In genomic region chr21:46115441-46116188, GRCh38 we compare ENCODE assay signal across 17 cellular contexts. TPM values are rescaled to one million over a fixed set of nuclear protein-coding genes. Genes with fewer than 3 reads are reported as not detected.
DNase-seq lines count a peak whose midpoint lies in the region; ATAC-seq and TF ChIP-seq lines count a peak whose summit lies in the region.
"Had no signal": no experiment of that assay in that cellular context is flagged by ENCODE, and none has a peak within 500 bp of the region (broad histone marks: within the 10 kb centered on the region; RNA-seq: fewer than 3 reads in every experiment).

No MANE protein-coding gene starts in this region.

- H3K4me3 ChIP-seq in AG04450 (ENCODE audit: low read depth, low read length) (no peak overlapping the region), BLaER1 (no peak overlapping the region), gastroesophageal sphincter (no peak overlapping the region)

- peak overlapping the region; percentile 69 for H3K4me2 ChIP-seq in BLaER1
- H3K4me2 ChIP-seq: KMS-11 had no signal

- TF ChIP-seq POLR2A in gastroesophageal sphincter (IDR thresholded peaks at IDR 0.05), result no peak

- 80 to 94% methylated on average over 1 to 3 of the region's 17 CpGs for WGBS in gastroesophageal sphincter (ENCODE audit: low coverage in 1 of 2), 2 donors

- H3K36me3 ChIP-seq in BLaER1 (peaks cover 46% of the 10 kb centered on the region), gastroesophageal sphincter (peaks cover 0 to 90% of the 10 kb centered on the region in 2 donors)

- H3K9me3 ChIP-seq in AG04450 (ENCODE audit: control insufficient read depth, insufficient read depth, low read length) (peaks cover 26% of the 10 kb centered on the region), BLaER1 (peaks cover 11% of the 10 kb centered on the region), gastroesophageal sphincter (peaks cover 0 to 7% (median 0%) of the 10 kb centered on the region in 3 donors)

- H3K4me1 ChIP-seq in BLaER1 (peaks cover 52% of the 10 kb centered on the region), gastroesophageal sphincter (peaks cover 0 to 23% (median 5%) of the 10 kb centered on the region in 3 donors)

- intact Hi-C loops in posterior vena cava (cut with DNase I), result loop anchor here in 1 of 2 donors (5.0 kb wide), 1 partner anchor 123 kb away; no protein-coding TSS in a partner anchor

- CTCF ChIA-PET in AG04450 (lab: Charles Lee), result no interaction called here

- ATAC-seq in gastroesophageal sphincter, result no peak

- DNase-seq in AG04450 (ENCODE audit: low read depth, low spot score), result no peak
- peak; percentile 61 for DNase-seq in posterior vena cava (ENCODE audit: low spot score)
- DNase-seq in NCI-H1694 treated with DMSO at 0.1 percent for 48 hours (lab: John Stamatoyannopoulos, UW), result no peak
- no peak for DNase-seq in CD1c-positive myeloid dendritic cell (ENCODE audit: extremely low spot score)
- DNase-seq in stimulated activated CD4-positive, alpha-beta T cell treated with anti-CD3 and anti-CD28 coated beads, Interleukin-15, amount 100 ng/mL, for 24 hours, result no peak
- DNase-seq: activated CD4-positive, alpha-beta T cell treated with anti-CD3 and anti-CD28 coated beads for 4 hours; activated T-cell treated with anti-CD3 and anti-CD28 coated beads for 4 hours; amniotic stem cell; CD4-positive, CD25-positive, alpha-beta regulatory T cell; foreskin melanocyte; NCI-H1436; NCI-H345; nucleus accumbens; SHP77 had no signal

- TF ChIP-seq EP300 in gastroesophageal sphincter (IDR thresholded peaks at IDR 0.05), result no peak

- TF ChIP-seq CTCF in AG04450 (IDR thresholded peaks at IDR 0.05; ENCODE audit: low read depth, low read length) (no peak), gastroesophageal sphincter (IDR thresholded peaks at IDR 0.05) (no peak)

- no peaks in the 10 kb centered on the region for H3K27me3 ChIP-seq in AG04450 (ENCODE audit: control insufficient read depth, insufficient read depth, low read length)
- no peaks in the 10 kb centered on the region for H3K27me3 ChIP-seq in BLaER1
- no peaks in the 10 kb centered on the region for H3K27me3 ChIP-seq in gastroesophageal sphincter

- peaks cover 19% of the 10 kb centered on the region; the same call in 1 of the 2 replicates for H4K20me1 ChIP-seq in BLaER1

- H3K9ac ChIP-seq in BLaER1, result no peak overlapping the region
- H3K9ac ChIP-seq: KMS-11 had no signal

- H3K27ac ChIP-seq in AG04450 (ENCODE audit: low read depth, low read length) (peak overlapping the region; percentile 11), BLaER1 (no peak overlapping the region), gastroesophageal sphincter (peak overlapping the region in 3 of 4 donors; percentile 54 to 63 (median 58))
- H3K27ac ChIP-seq: KMS-11 had no signal

- POLR2A ChIA-PET in AG04450 (lab: Yijun Ruan, JAX), result interaction anchor here (0.6 to 1.5 kb wide), 2 partner anchors 114 to 142 kb away, joined by 3 to 4 read pairs; no protein-coding TSS in a partner anchor

RNA-seq across cellular contexts. Expression of gene COL6A2, which starts 17.7 kb away (rescaled TPM):
- polyA plus RNA-seq in AG04450 (2011; rRNA removed), result 454 and 676 TPM in 2 replicates
- polyA minus RNA-seq in AG04450 (2011; rRNA and poly(A)+ RNA removed), result 266 and 343 TPM in 2 replicates
- total RNA-seq in gastroesophageal sphincter (1,000 to 10,000 TPM in 3 of 4 donors, 100 to 1,000 TPM in 1; 720 to 1,286 (median 1,215) TPM), posterior vena cava (1,000 to 10,000 TPM; 1,504 to 1,642 TPM)

RNA-seq across cellular contexts. Expression of gene FTCD, which starts 39.8 kb away (rescaled TPM):
- polyA plus RNA-seq in AG04450 (2011; rRNA removed), result not detected in 2 replicates
- not detected in 2 replicates for polyA minus RNA-seq in AG04450 (2011; rRNA and poly(A)+ RNA removed)
- 1 to 10 TPM in 1 of 4 donors, under 1 TPM in 1, not detected in 2; 0.31 to 1.5 TPM for total RNA-seq in gastroesophageal sphincter
- total RNA-seq in posterior vena cava, result 1 to 10 TPM in 1 of 2 donors, under 1 TPM in 1; 0.29 to 1.2 TPM
- total RNA-seq: CD4-positive, CD25-positive, alpha-beta regulatory T cell had no signal
